ENCODE assay signal across 11 cellular contexts in the genomic region with DNA sequence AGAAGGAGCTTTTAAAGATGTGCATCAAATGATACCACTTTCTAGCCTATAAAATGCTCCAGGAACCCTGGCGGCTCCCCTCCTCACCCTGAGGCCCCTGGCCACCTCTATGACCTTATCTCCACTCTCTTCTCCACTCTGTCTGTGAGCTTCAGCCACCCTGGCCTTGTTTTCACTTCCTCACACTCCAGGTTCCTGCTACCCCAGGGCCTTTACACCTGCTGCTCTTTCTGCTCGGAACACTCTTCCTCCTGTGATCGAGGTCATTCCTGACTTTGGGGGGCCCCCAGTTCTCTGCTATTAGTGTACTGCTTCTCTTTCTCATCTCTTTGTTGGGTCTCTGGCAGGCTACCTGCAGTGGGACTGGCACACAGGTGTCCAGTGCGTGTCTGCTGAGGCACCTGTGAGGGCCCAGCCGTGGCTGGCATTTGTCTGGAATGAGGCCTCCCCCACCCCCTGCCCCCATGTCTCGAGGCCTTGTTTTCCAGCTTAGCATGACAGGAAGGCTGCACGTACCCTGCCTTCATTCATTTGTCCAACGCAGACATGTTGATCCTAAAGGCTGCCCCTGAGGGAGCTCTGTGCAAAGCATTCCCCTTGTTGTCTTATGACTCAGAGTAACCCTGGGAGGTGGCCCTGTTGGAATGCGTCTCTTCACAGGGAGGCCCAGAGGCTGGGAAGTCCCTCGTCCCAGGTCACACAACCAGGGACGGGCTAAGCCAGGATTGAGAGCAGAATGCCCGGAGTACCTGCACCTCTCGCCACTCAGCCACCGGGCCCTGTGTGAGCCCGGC. TPM values are rescaled to one million over a fixed set of nuclear protein-coding genes. Genes with fewer than 3 reads are reported as not detected.
DNase-seq lines count a peak whose midpoint lies in the region; ATAC-seq, FAIRE-seq and TF ChIP-seq lines count a peak whose summit lies in the region.
"Had no signal": no experiment of that assay in that cellular context is flagged by ENCODE, and none has a peak within 500 bp of the region (broad histone marks: within the 10 kb centered on the region; RNA-seq: fewer than 3 reads in every experiment).

No MANE protein-coding gene starts in this region.

- H3K27ac ChIP-seq in RWPE2 (ENCODE audit: poor library complexity, severe bottlenecking) (peak overlapping the region; percentile 66), epithelial cell of prostate (peak overlapping the region; percentile 73), small intestine (ENCODE audit: low read depth in 1 of 2, low read length in 1 of 2) (no peak overlapping the region)

- peaks cover 26% of the 10 kb centered on the region for H3K4me1 Mint-ChIP-seq in activated CD4-positive, alpha-beta T cell treated with anti-CD3 and anti-CD28 coated beads, Interleukin-2, amount 10 ng/mL, durations not matched to agents 24 days and 14 days
- peaks cover 37% of the 10 kb centered on the region for H3K4me1 Mint-ChIP-seq in osteocyte (ENCODE audit: unreplicated experiment)

- H3K27me3 Mint-ChIP-seq in activated CD4-positive, alpha-beta T cell treated with anti-CD3 and anti-CD28 coated beads, Interleukin-2, amount 10 ng/mL, durations not matched to agents 24 days and 14 days: no peaks in the 10 kb centered on the region
- H3K27me3 Mint-ChIP-seq in osteocyte (ENCODE audit: unreplicated experiment): no peaks in the 10 kb centered on the region

- H3K36me3 Mint-ChIP-seq in activated CD4-positive, alpha-beta T cell treated with anti-CD3 and anti-CD28 coated beads, Interleukin-2, amount 10 ng/mL, durations not matched to agents 24 days and 14 days (ENCODE audit: low read depth): peaks cover 36% of the 10 kb centered on the region
- peaks cover 10% of the 10 kb centered on the region for H3K36me3 Mint-ChIP-seq in osteocyte (ENCODE audit: unreplicated experiment)

- 80 to 90% (median 87%) methylated on average over 15 of the region's 15 CpGs for WGBS in small intestine, 3 donors

- FAIRE-seq in small intestine (lab: Jason Lieb, UNC): no peak
- FAIRE-seq: endothelial cell of umbilical vein had no signal

- H3K27me3 ChIP-seq in RWPE2 (ENCODE audit: insufficient read depth, poor library complexity, severe bottlenecking) (no peaks in the 10 kb centered on the region), small intestine (ENCODE audit: control insufficient read depth in 2 of 2, insufficient read depth in 2 of 2, low read length in 2 of 2) (no peaks in the 10 kb centered on the region)

- DNase-seq in activated CD4-positive, alpha-beta T cell treated with anti-CD3 and anti-CD28 coated beads, Interleukin-2, amount 10 ng/mL, durations not matched to agents 24 days and 14 days: peak; percentile 56
- no peak for DNase-seq in activated CD4-positive, alpha-beta T cell treated with anti-CD3 and anti-CD28 coated beads for 48 hours
- DNase-seq in RWPE2 (ENCODE audit: low spot score) (no peak), epithelial cell of prostate (ENCODE audit: low read depth, low spot score) (no peak), osteocyte (ENCODE audit: extremely low spot score, unreplicated experiment) (no peak), NCI-H748 (lab: John Stamatoyannopoulos, UW; ENCODE audit: unreplicated experiment) (no peak), small intestine (no peak)
- DNase-seq: activated CD4-positive, alpha-beta T cell treated with anti-CD3 and anti-CD28 coated beads, Interleukin-2, amount 50 U/mL, for 4 hours; C1 segment of cervical spinal cord had no signal

- ATAC-seq in RWPE2 (ENCODE audit: low read depth) (peak; percentile 46; the same call in 2 of the 3 replicates), GM21528 (IDR thresholded peaks at IDR 0.05; ENCODE audit: low FRiP score, unreplicated experiment) (no peak)

- H3K27ac Mint-ChIP-seq in activated CD4-positive, alpha-beta T cell treated with anti-CD3 and anti-CD28 coated beads, Interleukin-2, amount 10 ng/mL, durations not matched to agents 24 days and 14 days: no peak overlapping the region
- H3K27ac Mint-ChIP-seq in osteocyte (ENCODE audit: unreplicated experiment): peak overlapping the region; percentile 93

- TF ChIP-seq CTCF in RWPE2 (IDR thresholded peaks at IDR 0.05; ENCODE audit: poor library complexity, severe bottlenecking) (no peak), osteocyte (IDR thresholded peaks at IDR 0.05) (no peak)

- no peaks in the 10 kb centered on the region for H3K9me3 ChIP-seq in RWPE2 (ENCODE audit: severe bottlenecking)
- no peaks in the 10 kb centered on the region for H3K9me3 ChIP-seq in small intestine (ENCODE audit: control insufficient read depth, low read depth)

- H3K4me3 ChIP-seq in RWPE2 (ENCODE audit: severe bottlenecking): no peak overlapping the region
- no peak overlapping the region for H3K4me3 ChIP-seq in small intestine (ENCODE audit: low read depth in 1 of 2, low read length in 2 of 2)

- H3K4me1 ChIP-seq in RWPE2 (ENCODE audit: insufficient read depth, poor library complexity, severe bottlenecking) (peaks cover 9% of the 10 kb centered on the region), small intestine (ENCODE audit: control insufficient read depth in 2 of 2, insufficient read depth in 1 of 2, low read depth in 1 of 2, low read length in 1 of 2) (peaks cover 0 to 2% of the 10 kb centered on the region in 2 donors)

- intact Hi-C loops in activated CD4-positive, alpha-beta T cell treated with anti-CD3 and anti-CD28 coated beads, Interleukin-2, amount 10 ng/mL, durations not matched to agents 24 days and 14 days (cut with micrococcal nuclease): no loop called here

- H3K9me3 Mint-ChIP-seq in activated CD4-positive, alpha-beta T cell treated with anti-CD3 and anti-CD28 coated beads, Interleukin-2, amount 10 ng/mL, durations not matched to agents 24 days and 14 days: no peaks in the 10 kb centered on the region
- H3K9me3 Mint-ChIP-seq in osteocyte (ENCODE audit: unreplicated experiment): no peaks in the 10 kb centered on the region

- peaks cover 34% of the 10 kb centered on the region for H3K36me3 ChIP-seq in RWPE2 (ENCODE audit: low read depth)
- H3K36me3 ChIP-seq in small intestine (ENCODE audit: control insufficient read depth in 2 of 2, insufficient read depth in 2 of 2, low read length in 2 of 2): peaks cover 4 to 5% of the 10 kb centered on the region in 2 donors

- H3K4me3 Mint-ChIP-seq in activated CD4-positive, alpha-beta T cell treated with anti-CD3 and anti-CD28 coated beads, Interleukin-2, amount 10 ng/mL, durations not matched to agents 24 days and 14 days: peak overlapping the region; percentile 66
- peak overlapping the region; percentile 65 for H3K4me3 Mint-ChIP-seq in osteocyte (ENCODE audit: unreplicated experiment)

RNA-seq across cellular contexts. Expression of a gene that starts 2.3 kb away (rescaled TPM):
- 37.9 and 38.2 TPM in 2 replicates for total RNA-seq in activated CD4-positive, alpha-beta T cell treated with anti-CD3 and anti-CD28 coated beads, Interleukin-2, amount 10 ng/mL, durations not matched to agents 24 days and 14 days
- total RNA-seq in osteocyte: 46.3 and 50.0 TPM in 2 replicates
- polyA plus RNA-seq in small intestine: 10 to 100 TPM; 48.6 to 57.5 (median 49.2) TPM

RNA-seq across cellular contexts. Expression of a gene that starts 6.0 kb away (rescaled TPM):
- 101 and 103 TPM in 2 replicates for total RNA-seq in activated CD4-positive, alpha-beta T cell treated with anti-CD3 and anti-CD28 coated beads, Interleukin-2, amount 10 ng/mL, durations not matched to agents 24 days and 14 days
- total RNA-seq in osteocyte: 66.9 and 78.8 TPM in 2 replicates
- polyA plus RNA-seq in small intestine: 100 to 1,000 TPM; 199 to 404 (median 356) TPM

RNA-seq across cellular contexts. Expression of a gene that starts 8.4 kb away (rescaled TPM):
- 5.6 and 6.5 TPM in 2 replicates for total RNA-seq in activated CD4-positive, alpha-beta T cell treated with anti-CD3 and anti-CD28 coated beads, Interleukin-2, amount 10 ng/mL, durations not matched to agents 24 days and 14 days
- 5.0 and 6.1 TPM in 2 replicates for total RNA-seq in osteocyte
- 1 to 10 TPM; 2.2 to 5.1 (median 3.5) TPM for polyA plus RNA-seq in small intestine

RNA-seq across cellular contexts. Expression of a gene that starts 23.0 kb away (rescaled TPM):
- total RNA-seq in activated CD4-positive, alpha-beta T cell treated with anti-CD3 and anti-CD28 coated beads, Interleukin-2, amount 10 ng/mL, durations not matched to agents 24 days and 14 days: 6.6 and 7.1 TPM in 2 replicates
- 17.7 and 21.9 TPM in 2 replicates for total RNA-seq in osteocyte
- 1 to 10 TPM; 1.9 to 5.1 (median 4.1) TPM for polyA plus RNA-seq in small intestine

RNA-seq across cellular contexts. Expression of a gene that starts 25.7 kb away (rescaled TPM):
- total RNA-seq in activated CD4-positive, alpha-beta T cell treated with anti-CD3 and anti-CD28 coated beads, Interleukin-2, amount 10 ng/mL, durations not matched to agents 24 days and 14 days: 69.9 and 70.3 TPM in 2 replicates
- 27.2 and 28.9 TPM in 2 replicates for total RNA-seq in osteocyte
- polyA plus RNA-seq in small intestine: 10 to 100 TPM in 1 of 3 donors, 1 to 10 TPM in 2; 9.2 to 12.6 (median 9.2) TPM

Comparison
In these comparisons a context has a peak if more than half of its experiments do, and no peak if none do; other contexts are left out.
1. H3K27ac ChIP-seq: peak in RWPE2 (single experiment) and epithelial cell of prostate (single experiment); none in small intestine (0 of 2).